26 cellular contexts compared by ENCODE assay signal in genomic region chr16:82657786-82658185, GRCh38. TPM values are rescaled to one million over a fixed set of nuclear protein-coding genes. Genes with fewer than 3 reads are reported as not detected.
DNase-seq lines count a peak whose midpoint lies in the region; ATAC-seq and TF ChIP-seq lines count a peak whose summit lies in the region.
"Had no signal": no experiment of that assay in that cellular context is flagged by ENCODE, and none has a peak within 500 bp of the region (broad histone marks: within the 10 kb centered on the region; RNA-seq: fewer than 3 reads in every experiment).

No MANE protein-coding gene starts in this region.

- no peaks in the 10 kb centered on the region for H4K20me1 ChIP-seq in SK-N-SH (ENCODE audit: insufficient read depth)

- H3K27ac Mint-ChIP-seq in T-helper 2 cell treated with Interferon-gamma antibody and Interleukin-4, amounts not matched to agents 5 μg/mL and 100 μg/mL, for 36 hours = no peak overlapping the region
- H3K27ac Mint-ChIP-seq: activated B cell treated with CpG ODN at 0.5 μM for 24 hours, memory B cell had no signal

- H3K4me1 ChIP-seq in SK-N-SH (ENCODE audit: control insufficient read depth in 1 of 2, insufficient read depth in 2 of 2, low read depth in 1 of 2, low read length in 1 of 2) = peaks cover 7 to 56% of the 10 kb centered on the region in 2 experiments
- peaks cover 51 to 56% of the 10 kb centered on the region in 2 donors for H3K4me1 ChIP-seq in gastrocnemius medialis

- peaks cover 49% of the 10 kb centered on the region for H3F3A ChIP-seq in SK-N-SH (replicated peaks; ENCODE audit: insufficient read depth)

- no peaks in the 10 kb centered on the region for H3K27me3 ChIP-seq in SK-N-SH (ENCODE audit: insufficient read depth)
- H3K27me3 ChIP-seq in gastrocnemius medialis = no peaks in the 10 kb centered on the region
- H3K27me3 ChIP-seq: heart right ventricle, neutrophil, upper lobe of left lung had no signal

- in situ Hi-C loops in gastrocnemius medialis (cut with MboI; ENCODE audit: low sequenced_read_pairs in 4 of 4) = no loop called here

- no peak for TF ChIP-seq POLR2A in gastrocnemius medialis (IDR thresholded peaks at IDR 0.05)

- no peaks in the 10 kb centered on the region for H3K9me2 ChIP-seq in SK-N-SH

- TF ChIP-seq CTCF in SK-N-SH (IDR thresholded peaks at IDR 0.05) = no peak
- TF ChIP-seq CTCF in gastrocnemius medialis (IDR thresholded peaks at IDR 0.05 in 4 of 5, conservative IDR thresholded peaks at IDR 0.05 in 1 of 5) = no peak

- H3K27me3 Mint-ChIP-seq in T-helper 2 cell treated with Interferon-gamma antibody and Interleukin-4, amounts not matched to agents 5 μg/mL and 100 μg/mL, for 36 hours (ENCODE audit: low read depth) = peaks cover 15% of the 10 kb centered on the region

- peak overlapping the region; percentile 38; the same call in 1 of the 2 replicates for H3K9ac ChIP-seq in SK-N-SH

- H3K4me2 ChIP-seq in SK-N-SH = 0 out of 2 replicates have a peak overlapping the region, but pooled peaks have one; percentile 29

- CTCF ChIA-PET in SK-N-SH (lab: Yijun Ruan, JAX) = interaction anchor here (0.6 kb wide), 1 partner anchor 367 kb away, joined by 3 read pairs; no protein-coding TSS in a partner anchor

- H3K27ac ChIP-seq in SK-N-SH (ENCODE audit: low read depth in 2 of 2, low read length in 1 of 2) (peak overlapping the region in 1 of 2 experiments; percentile 96; a peak in 3 of 4 replicates), gastrocnemius medialis (peak overlapping the region; percentile 92 to 95 (median 94))
- H3K27ac ChIP-seq: 22Rv1, heart right ventricle, HL-60, neutrophil, upper lobe of left lung had no signal

- ATAC-seq in SK-N-SH treated with all-trans-retinoic acid at 6 μM for 48 hours (no peak), gastrocnemius medialis (no peak), GM19463 (IDR thresholded peaks at IDR 0.05; ENCODE audit: unreplicated experiment) (no peak), HG03354 (IDR thresholded peaks at IDR 0.05; ENCODE audit: poor library complexity, severe bottlenecking, unreplicated experiment) (no peak)
- ATAC-seq: activated T-cell treated with anti-CD3 and anti-CD28 coated beads, Interleukin-2, amount 50 U/mL, for 4 hours; HCT116; heart right ventricle; left colon had no signal

- no peak overlapping the region for H2AFZ ChIP-seq in SK-N-SH (ENCODE audit: low read depth)

- peaks cover 53% of the 10 kb centered on the region for H3K79me2 ChIP-seq in SK-N-SH (ENCODE audit: insufficient read depth)

- TF ChIP-seq RAD21 in SK-N-SH (IDR thresholded peaks at IDR 0.05; ENCODE audit: low read length) = no peak

- DNase-seq in SK-N-SH (no peak), dermis blood vessel endothelial cell (peak; percentile 58), gastrocnemius medialis (no peak), DMS53 (lab: John Stamatoyannopoulos, UW) (no peak)
- no peak for DNase-seq in T-helper 2 cell treated with Interferon-gamma antibody and Interleukin-4, amounts not matched to agents 5 μg/mL and 100 μg/mL, for 36 hours (ENCODE audit: low spot score)
- DNase-seq: activated B cell treated with CpG ODN at 0.5 μM for 24 hours; activated naive CD4-positive, alpha-beta T cell treated with Interleukin-2 at 50 U/mL for 16 hours; activated T-cell treated with anti-CD3 and anti-CD28 coated beads, Interleukin-2, amount 50 U/mL, for 4 hours; AML-193; heart right ventricle; left colon; NCI-H1092; NCI-H2029; NCI-H2227 treated with DMSO at 0.1 percent for 48 hours; NCI-H748 treated with DMSO at 0.1 percent for 48 hours; small intestine; substantia nigra; upper lobe of left lung had no signal

- peak overlapping the region; percentile 28 for H3K4me3 Mint-ChIP-seq in T-helper 2 cell treated with Interferon-gamma antibody and Interleukin-4, amounts not matched to agents 5 μg/mL and 100 μg/mL, for 36 hours
- H3K4me3 Mint-ChIP-seq: activated B cell treated with CpG ODN at 0.5 μM for 24 hours; activated T-cell treated with anti-CD3 and anti-CD28 coated beads, Interleukin-2, amount 50 U/mL, for 4 hours; memory B cell had no signal

- POLR2A ChIA-PET in SK-N-SH (lab: Yijun Ruan, JAX) = no interaction called here

- H3K36me3 Mint-ChIP-seq in T-helper 2 cell treated with Interferon-gamma antibody and Interleukin-4, amounts not matched to agents 5 μg/mL and 100 μg/mL, for 36 hours (ENCODE audit: low read depth) = peaks cover 6% of the 10 kb centered on the region
- H3K36me3 Mint-ChIP-seq: memory B cell had no signal

- H3K4me3 ChIP-seq in SK-N-SH (ENCODE audit: low read depth in 2 of 2, low read length in 1 of 2) = no peak overlapping the region
- no peak overlapping the region for H3K4me3 ChIP-seq in gastrocnemius medialis
- H3K4me3 ChIP-seq: heart right ventricle, upper lobe of left lung had no signal

- no peaks in the 10 kb centered on the region for H3K9me3 Mint-ChIP-seq in T-helper 2 cell treated with Interferon-gamma antibody and Interleukin-4, amounts not matched to agents 5 μg/mL and 100 μg/mL, for 36 hours
- H3K9me3 Mint-ChIP-seq: activated B cell treated with CpG ODN at 0.5 μM for 24 hours; activated T-cell treated with anti-CD3 and anti-CD28 coated beads, Interleukin-2, amount 50 U/mL, for 4 hours; memory B cell had no signal

- H3K4me1 Mint-ChIP-seq in T-helper 2 cell treated with Interferon-gamma antibody and Interleukin-4, amounts not matched to agents 5 μg/mL and 100 μg/mL, for 36 hours (ENCODE audit: low read depth) = peaks cover 59% of the 10 kb centered on the region

- WGBS in SK-N-SH (ENCODE audit: low lambda C conversion rate) = 42% methylated on average over 1 of the region's 1 CpG

- H3K36me3 ChIP-seq in SK-N-SH (replicated peaks in 1 of 2; ENCODE audit: control insufficient read depth in 1 of 2, insufficient read depth in 2 of 2, low read length in 1 of 2) (no peaks in the 10 kb centered on the region), gastrocnemius medialis (no peaks in the 10 kb centered on the region)
- H3K36me3 ChIP-seq: heart right ventricle, neutrophil, upper lobe of left lung had no signal

- intact Hi-C loops in gastrocnemius medialis (cut with DNase I; ENCODE audit: low total_unique reads) = loop anchor here (1.0 to 2.0 kb wide), 2 partner anchors 23 to 77 kb away; no protein-coding TSS in a partner anchor

- no peaks in the 10 kb centered on the region for H3K9me3 ChIP-seq in SK-N-SH
- H3K9me3 ChIP-seq in gastrocnemius medialis = no peaks in the 10 kb centered on the region
- H3K9me3 ChIP-seq: heart right ventricle, neutrophil, upper lobe of left lung had no signal

- no peak for TF ChIP-seq EP300 in SK-N-SH (IDR thresholded peaks at IDR 0.05; ENCODE audit: borderline replicate concordance in 1 of 2, low read depth in 1 of 2, low read length in 1 of 2)

TF ChIP-seq in SK-N-SH, 30 proteins besides CTCF, POLR2A, EP300 and RAD21 (continues in another document):
- no peak for TF ChIP-seq FOSL2 (IDR thresholded peaks at IDR 0.05; ENCODE audit: borderline replicate concordance, low read depth)
- TF ChIP-seq CHD2 (IDR thresholded peaks at IDR 0.05; ENCODE audit: low read length, partially characterized antibody) = no peak
- no peak for TF ChIP-seq IRF3 (IDR thresholded peaks at IDR 0.05; ENCODE audit: low read depth, low read length)
- no peak for TF ChIP-seq TEAD4 (IDR thresholded peaks at IDR 0.05; ENCODE audit: borderline replicate concordance, insufficient read depth)
- TF ChIP-seq MEF2A (IDR thresholded peaks at IDR 0.05; ENCODE audit: borderline replicate concordance, low read depth) = no peak
- TF ChIP-seq TCF12 (IDR thresholded peaks at IDR 0.05) = no peak
- TF ChIP-seq TAF1 (IDR thresholded peaks at IDR 0.05; ENCODE audit: borderline replicate concordance, low read depth, low read length) = no peak
- no peak for TF ChIP-seq FOXM1 (IDR thresholded peaks at IDR 0.05; ENCODE audit: low read depth)
- TF ChIP-seq POLR2AphosphoS5 (IDR thresholded peaks at IDR 0.05; ENCODE audit: low read depth, low read length) = no peak

TF ChIP-seq in SK-N-SH treated with all-trans-retinoic acid at 6 μM for 48 hours, 23 proteins besides CTCF, POLR2A, EP300 and RAD21 (continues in another document):
- TF ChIP-seq ESRRG (CRISPR knock-in tag; IDR thresholded peaks at IDR 0.05) (no peak), CSDC2 (CRISPR knock-in tag; IDR thresholded peaks at IDR 0.05) (no peak), SNAI2 (CRISPR knock-in tag; IDR thresholded peaks at IDR 0.05) (no peak), TSHZ2 (CRISPR knock-in tag; IDR thresholded peaks at IDR 0.05) (no peak), ISL1 (CRISPR knock-in tag; IDR thresholded peaks at IDR 0.05) (no peak), ZFP30 (CRISPR knock-in tag; IDR thresholded peaks at IDR 0.05) (no peak)

RNA-seq across cellular contexts. Expression of gene CDH13, which starts 31.0 kb away (rescaled TPM):
- polyA plus RNA-seq in SK-N-SH (2012; rRNA removed) = 93.0 and 107 TPM in 2 replicates
- polyA plus RNA-seq in SK-N-SH (2012; cell fraction: cytosol; rRNA removed) = 68.6 and 78.0 TPM in 2 replicates
- 53.7 and 78.7 TPM in 2 replicates for polyA plus RNA-seq in SK-N-SH (2012; cell fraction: nucleus; rRNA removed)
- 135 and 210 TPM in 2 replicates for total RNA-seq in dermis blood vessel endothelial cell
- total RNA-seq in gastrocnemius medialis = 10 to 100 TPM in 3 of 4 donors, 1 to 10 TPM in 1; 5.8 to 36.7 (median 20.4) TPM
- total RNA-seq: activated B cell treated with CpG ODN at 0.5 μM for 24 hours; activated T-cell treated with anti-CD3 and anti-CD28 coated beads, Interleukin-2, amount 50 U/mL, for 4 hours had no signal
